ENCODE assay signal across 1 cellular context in genomic region chr3:10289077-10289476, GRCh38.
TF ChIP-seq lines count a peak whose summit lies in the region.

No MANE protein-coding gene starts in this region.

TF ChIP-seq in IMR-90, 13 proteins besides CTCF, POLR2A, EP300 and RAD21 (continued from another document):
- no peak for TF ChIP-seq CEBPB (IDR thresholded peaks at IDR 0.05; ENCODE audit: low read depth, low read length)
- no peak for TF ChIP-seq RCOR1 (IDR thresholded peaks at IDR 0.05; ENCODE audit: insufficient replicate concordance, low read length)
- TF ChIP-seq FOS (IDR thresholded peaks at IDR 0.05; ENCODE audit: low read depth, low read length) = no peak
- no peak for TF ChIP-seq MXI1 (IDR thresholded peaks at IDR 0.05; ENCODE audit: borderline replicate concordance, low read depth, low read length)
- no peak for TF ChIP-seq MAZ (IDR thresholded peaks at IDR 0.05; ENCODE audit: borderline replicate concordance, low read depth, low read length)
- TF ChIP-seq BHLHE40 (IDR thresholded peaks at IDR 0.05; ENCODE audit: low read depth, low read length) = no peak
